In genomic region chr20:50305636-50306477, GRCh38 we compare ENCODE assay signal across 9 cellular contexts.
DNase-seq lines count a peak whose midpoint lies in the region; ATAC-seq and TF ChIP-seq lines count a peak whose summit lies in the region.
"Had no signal": no experiment of that assay in that cellular context is flagged by ENCODE, and none has a peak within 500 bp of the region (broad histone marks: within the 10 kb centered on the region; RNA-seq: fewer than 3 reads in every experiment).

No MANE protein-coding gene starts in this region.

- no peak for DNase-seq in Calu3
- peak; percentile 24 to 64 for DNase-seq in NCI-H526 (lab: John Stamatoyannopoulos, UW)
- DNase-seq in esophagus muscularis mucosa (ENCODE audit: extremely low spot score) = no peak
- DNase-seq in ovary = peak; percentile 71 to 79 (median 74)
- DNase-seq in stimulated activated CD4-positive, alpha-beta T cell treated with anti-CD3 and anti-CD28 coated beads, Interleukin-15, amount 100 ng/mL, for 24 hours = no peak
- no peak for DNase-seq in activated naive CD4-positive, alpha-beta T cell treated with anti-CD3 and anti-CD28 coated beads, Interleukin-2, amount 50 U/mL, for 72 hours (ENCODE audit: low spot score in 2 of 2)
- DNase-seq: OCI-M1 had no signal

- H3K4me1 ChIP-seq in esophagus muscularis mucosa = peaks cover 50 to 86% (median 76%) of the 10 kb centered on the region in 4 donors
- H3K4me1 ChIP-seq in ovary (ENCODE audit: insufficient read depth) = peaks cover 32% of the 10 kb centered on the region

- no peak overlapping the region for H3K4me3 Mint-ChIP-seq in Calu3 (ENCODE audit: low read depth, unreplicated experiment)

- peaks cover 10% of the 10 kb centered on the region for H3K27me3 Mint-ChIP-seq in Calu3 (ENCODE audit: unreplicated experiment)

- no peak for TF ChIP-seq POLR2A in esophagus muscularis mucosa (IDR thresholded peaks at IDR 0.05; ENCODE audit: low read depth)
- no peak for TF ChIP-seq POLR2A in ovary (IDR thresholded peaks at IDR 0.05)

- no peak for TF ChIP-seq CTCF in Calu3 (IDR thresholded peaks at IDR 0.05; ENCODE audit: unreplicated experiment)
- TF ChIP-seq CTCF in esophagus muscularis mucosa (IDR thresholded peaks at IDR 0.05) = no peak
- TF ChIP-seq CTCF in ovary (IDR thresholded peaks at IDR 0.05) = peak in 1 of 3 donors; percentile 5

- intact Hi-C loops in Calu3 (cut with micrococcal nuclease; ENCODE audit: unreplicated experiment) (no loop called here), esophagus muscularis mucosa (cut with DNase I) (loop anchor here (10.0 kb wide), 1 partner anchor 149 kb away; no protein-coding TSS in a partner anchor), ovary (cut with DNase I) (loop anchor here in 3 of 4 donors (5.0 kb wide), 3 partner anchors 84 to 114 kb away; partner anchors contain the start of gene CEBPB (in 3 of the 3))

- no peaks in the 10 kb centered on the region for H3K36me3 Mint-ChIP-seq in Calu3 (ENCODE audit: insufficient read depth, unreplicated experiment)
- H3K36me3 Mint-ChIP-seq in activated naive CD4-positive, alpha-beta T cell treated with anti-CD3 and anti-CD28 coated beads, Interleukin-2, amount 50 U/mL, for 72 hours = no peaks in the 10 kb centered on the region

- 58% methylated on average over 19 of the region's 19 CpGs for WGBS in esophagus muscularis mucosa
- 22 to 27% (median 23%) methylated on average over 19 of the region's 19 CpGs for WGBS in ovary, 3 donors

- CTCF ChIA-PET in Calu3 (lab: Charles Lee) = interaction anchor here (0.6 kb wide), 1 partner anchor 61 kb away, joined by 3 read pairs; no protein-coding TSS in a partner anchor

- H3K9me3 ChIP-seq in esophagus muscularis mucosa (no peaks in the 10 kb centered on the region), ovary (no peaks in the 10 kb centered on the region)

- H3K27ac ChIP-seq in esophagus muscularis mucosa (replicated peaks in 1 of 4) (peak overlapping the region; percentile 82 to 89 (median 88)), ovary (peak overlapping the region; percentile 84 to 97)

- no peaks in the 10 kb centered on the region for H3K27me3 ChIP-seq in esophagus muscularis mucosa
- no peaks in the 10 kb centered on the region for H3K27me3 ChIP-seq in ovary

- no peak for ATAC-seq in HG02763 (IDR thresholded peaks at IDR 0.05; ENCODE audit: unreplicated experiment)
- ATAC-seq in GM21447 (IDR thresholded peaks at IDR 0.05; ENCODE audit: unreplicated experiment) = no peak
- no peak for ATAC-seq in activated naive CD4-positive, alpha-beta T cell treated with anti-CD3 and anti-CD28 coated beads, Interleukin-2, amount 50 U/mL, for 72 hours

- H3K36me3 ChIP-seq in esophagus muscularis mucosa (no peaks in the 10 kb centered on the region), ovary (no peaks in the 10 kb centered on the region)

- no peak overlapping the region for H3K4me3 ChIP-seq in esophagus muscularis mucosa
- no peak overlapping the region for H3K4me3 ChIP-seq in ovary

- peaks cover 57% of the 10 kb centered on the region for H3K4me1 Mint-ChIP-seq in Calu3 (ENCODE audit: low read depth, unreplicated experiment)

- no TSS peak for BruUV-seq in Calu3 (replicated peaks; lab: Mats Ljungman, UMichigan)

- peak overlapping the region; percentile 2 for H3K27ac Mint-ChIP-seq in Calu3 (ENCODE audit: unreplicated experiment)
- H3K27ac Mint-ChIP-seq in activated naive CD4-positive, alpha-beta T cell treated with anti-CD3 and anti-CD28 coated beads, Interleukin-2, amount 50 U/mL, for 72 hours = no peak overlapping the region

- no peak for TF ChIP-seq EP300 in esophagus muscularis mucosa (IDR thresholded peaks at IDR 0.05)
- TF ChIP-seq EP300 in ovary (IDR thresholded peaks at IDR 0.05) = peak; percentile 63

- no peaks in the 10 kb centered on the region for H3K9me3 Mint-ChIP-seq in Calu3 (ENCODE audit: low read depth, unreplicated experiment)
- no peaks in the 10 kb centered on the region for H3K9me3 Mint-ChIP-seq in activated naive CD4-positive, alpha-beta T cell treated with anti-CD3 and anti-CD28 coated beads, Interleukin-2, amount 50 U/mL, for 72 hours

Comparison
In these comparisons a context has a peak if more than half of its experiments do, and no peak if none do; other contexts are left out.
1. DNase-seq: peak in NCI-H526 (2 of 2) and ovary (5 of 5); none in Calu3 (single experiment), esophagus muscularis mucosa (single experiment), stimulated activated CD4-positive, alpha-beta T cell treated with anti-CD3 and anti-CD28 coated beads, Interleukin-15, amount 100 ng/mL, for 24 hours (single experiment) and activated naive CD4-positive, alpha-beta T cell treated with anti-CD3 and anti-CD28 coated beads, Interleukin-2, amount 50 U/mL, for 72 hours (0 of 2).